8 cellular contexts compared by ENCODE assay signal in genomic region chr6:2695464-2696095, GRCh38. TPM values are rescaled to one million over a fixed set of nuclear protein-coding genes. Genes with fewer than 3 reads are reported as not detected.
DNase-seq lines count a peak whose midpoint lies in the region; ATAC-seq and TF ChIP-seq lines count a peak whose summit lies in the region.

No MANE protein-coding gene starts in this region.

- H3K27me3 ChIP-seq in brain microvascular endothelial cell (replicated peaks) (no peaks in the 10 kb centered on the region), sigmoid colon (no peaks in the 10 kb centered on the region)

- no peaks in the 10 kb centered on the region for H3K36me3 Mint-ChIP-seq in activated CD4-positive, alpha-beta T cell treated with anti-CD3 and anti-CD28 coated beads, Interleukin-2, amount 10 ng/mL, durations not matched to agents 24 days and 14 days (ENCODE audit: low read depth)

- POLR2A ChIA-PET in GM10248 (lab: Yijun Ruan, JAX) = no interaction called here

- H3K4me3 Mint-ChIP-seq in activated CD4-positive, alpha-beta T cell treated with anti-CD3 and anti-CD28 coated beads, Interleukin-2, amount 10 ng/mL, durations not matched to agents 24 days and 14 days = no peak overlapping the region

- CTCF ChIA-PET in GM10248 (lab: Yijun Ruan, JAX) = interaction anchor here (0.6 to 2.1 kb wide), 12 partner anchors 9 to 1101 kb away, joined by 3 to 10 read pairs (median 3); no protein-coding TSS in a partner anchor

- WGBS in sigmoid colon, 2 donors = 41 to 56% methylated on average over 5 of the region's 5 CpGs

- no peaks in the 10 kb centered on the region for H3K4me1 ChIP-seq in sigmoid colon

- no peaks in the 10 kb centered on the region for H3K9me3 ChIP-seq in sigmoid colon

- no peaks in the 10 kb centered on the region for H3K4me1 Mint-ChIP-seq in activated CD4-positive, alpha-beta T cell treated with anti-CD3 and anti-CD28 coated beads, Interleukin-2, amount 10 ng/mL, durations not matched to agents 24 days and 14 days

- DNase-seq in GM10248 (ENCODE audit: extremely low spot score) = peak; percentile 36
- peak; percentile 66 for DNase-seq in NB4 (ENCODE audit: low read depth)
- DNase-seq in brain microvascular endothelial cell = no peak
- DNase-seq in myocyte (ENCODE audit: low read depth) = peak; percentile 48
- DNase-seq in effector CD8-positive, alpha-beta T cell (lab: John Stamatoyannopoulos, UW) = no peak
- no peak for DNase-seq in activated CD4-positive, alpha-beta T cell treated with anti-CD3 and anti-CD28 coated beads, Interleukin-2, amount 10 ng/mL, durations not matched to agents 24 days and 14 days
- no peak for DNase-seq in sigmoid colon

- no peak overlapping the region for H3K4me3 ChIP-seq in NB4 (ENCODE audit: low read depth, low read length)
- no peak overlapping the region for H3K4me3 ChIP-seq in brain microvascular endothelial cell (ENCODE audit: low read depth, low read length)
- no peak overlapping the region for H3K4me3 ChIP-seq in sigmoid colon

- TF ChIP-seq EP300 in sigmoid colon (IDR thresholded peaks at IDR 0.05) = no peak

- TF ChIP-seq POLR2A in NB4 (IDR thresholded peaks at IDR 0.05; ENCODE audit: extremely low read depth, insufficient read length) (no peak), sigmoid colon (IDR thresholded peaks at IDR 0.05) (no peak)

- in situ Hi-C loops in brain microvascular endothelial cell (cut with HindIII; ENCODE audit: low pct_ligation_motif_present, low sequenced_read_pairs) = no loop called here

- no peak overlapping the region for H3K27ac Mint-ChIP-seq in activated CD4-positive, alpha-beta T cell treated with anti-CD3 and anti-CD28 coated beads, Interleukin-2, amount 10 ng/mL, durations not matched to agents 24 days and 14 days

- H3K36me3 ChIP-seq in brain microvascular endothelial cell (replicated peaks) (no peaks in the 10 kb centered on the region), sigmoid colon (no peaks in the 10 kb centered on the region)

- H3K27ac ChIP-seq in brain microvascular endothelial cell (no peak overlapping the region), sigmoid colon (no peak overlapping the region)

- no peak for ATAC-seq in HG02798 (IDR thresholded peaks at IDR 0.05; ENCODE audit: poor library complexity, unreplicated experiment)

- peak; percentile 37 for TF ChIP-seq CTCF in GM10248 (IDR thresholded peaks at IDR 0.05; ENCODE audit: control extremely low read depth, extremely low read depth, low read depth, missing control alignments)
- peak; percentile 8 for TF ChIP-seq CTCF in NB4 (IDR thresholded peaks at IDR 0.05; ENCODE audit: low read depth, low read length)
- peak; percentile 24 for TF ChIP-seq CTCF in brain microvascular endothelial cell (IDR thresholded peaks at IDR 0.05; ENCODE audit: low read depth, low read length, missing control alignments)
- no peak for TF ChIP-seq CTCF in sigmoid colon (IDR thresholded peaks at IDR 0.05)

- H3K27me3 Mint-ChIP-seq in activated CD4-positive, alpha-beta T cell treated with anti-CD3 and anti-CD28 coated beads, Interleukin-2, amount 10 ng/mL, durations not matched to agents 24 days and 14 days = peaks cover 11% of the 10 kb centered on the region

- intact Hi-C loops in activated CD4-positive, alpha-beta T cell treated with anti-CD3 and anti-CD28 coated beads, Interleukin-2, amount 10 ng/mL, durations not matched to agents 24 days and 14 days (cut with micrococcal nuclease) = no loop called here
- intact Hi-C loops in sigmoid colon (cut with DNase I) = no loop called here

- no peaks in the 10 kb centered on the region for H3K9me3 Mint-ChIP-seq in activated CD4-positive, alpha-beta T cell treated with anti-CD3 and anti-CD28 coated beads, Interleukin-2, amount 10 ng/mL, durations not matched to agents 24 days and 14 days

RNA-seq across cellular contexts. Expression of gene MYLK4, which starts 55.1 kb away (rescaled TPM):
- total RNA-seq in myocyte (5.6 and 9.4 TPM in 2 replicates), sigmoid colon (1 to 10 TPM in 1 of 4 donors, under 1 TPM in 3; 0.28 to 1.1 (median 0.34) TPM)
- polyA plus RNA-seq in myocyte (2012) = 1.1 TPM
- 0.07 and 0.14 TPM in 2 replicates for total RNA-seq in activated CD4-positive, alpha-beta T cell treated with anti-CD3 and anti-CD28 coated beads, Interleukin-2, amount 10 ng/mL, durations not matched to agents 24 days and 14 days
- under 1 TPM in 2 of 3 donors, not detected in 1; under 0.01 to 0.31 TPM for polyA plus RNA-seq in sigmoid colon

Comparison
In these comparisons a context has a peak if more than half of its experiments do, and no peak if none do; other contexts are left out.
1. DNase-seq: peak in GM10248 (single experiment), NB4 (single experiment) and myocyte (single experiment); none in brain microvascular endothelial cell (single experiment), effector CD8-positive, alpha-beta T cell (single experiment), activated CD4-positive, alpha-beta T cell treated with anti-CD3 and anti-CD28 coated beads, Interleukin-2, amount 10 ng/mL, durations not matched to agents 24 days and 14 days (single experiment) and sigmoid colon (single experiment).
2. CTCF ChIP-seq: peak in GM10248 (single experiment), NB4 (single experiment) and brain microvascular endothelial cell (single experiment); none in sigmoid colon (0 of 4).